Comparison of ENCODE assay signal across 22 cellular contexts in the genomic region with DNA sequence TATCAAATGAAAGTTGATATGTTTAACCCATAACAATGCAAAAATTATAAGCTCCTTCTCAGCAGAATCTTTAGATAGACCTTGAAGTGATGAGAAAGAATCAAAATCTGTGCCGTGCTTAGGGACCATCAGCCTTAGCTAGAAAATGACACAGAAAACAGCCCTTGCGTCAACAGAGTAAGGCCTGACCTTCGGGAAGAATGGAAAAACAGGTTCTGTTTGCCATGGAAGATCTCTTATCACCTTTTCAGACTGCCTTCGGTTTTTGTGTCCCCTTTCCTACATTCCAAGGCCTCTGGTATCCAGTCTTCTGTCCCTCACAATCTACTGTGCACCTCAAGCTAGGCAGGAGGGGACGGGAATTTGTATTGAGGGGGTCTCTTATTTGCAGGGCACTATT. TPM values are rescaled to one million over a fixed set of nuclear protein-coding genes. Genes with fewer than 3 reads are reported as not detected.
"Had no signal": no experiment of that assay in that cellular context is flagged by ENCODE, and none has a peak within 500 bp of the region (broad histone marks: within the 10 kb centered on the region; RNA-seq: fewer than 3 reads in every experiment).

No MANE protein-coding gene starts in this region.

- H3K27ac ChIP-seq: dorsolateral prefrontal cortex, esophagus squamous epithelium, neutrophil, sigmoid colon, skin epidermis, upper lobe of left lung, uterus had no signal

- H3K9me3 ChIP-seq: esophagus squamous epithelium, mucosa of descending colon, neutrophil, sigmoid colon, upper lobe of left lung, uterus had no signal

- DNase-seq: cortex of kidney; dorsolateral prefrontal cortex; effector memory CD4-positive, alpha-beta T cell; esophagus squamous epithelium; foreskin fibroblast; hippocampal formation; left colon; mammary epithelial cell; mucosa of descending colon; naive thymus-derived CD8-positive, alpha-beta T cell; posterior cingulate gyrus; sigmoid colon; stimulated activated CD4-positive, alpha-beta T cell treated with anti-CD3 and anti-CD28 coated beads, Interleukin-12 subunit alpha, Interleukin-12 subunit beta, amount 100 ng/mL, for 4 hours; stimulated activated naive CD4-positive, alpha-beta T cell treated with Interleukin-2 at 50 U/mL for 16 hours; upper lobe of left lung; uterus had no signal

- H3K4me3 ChIP-seq: dorsolateral prefrontal cortex, esophagus squamous epithelium, mucosa of descending colon, sigmoid colon, skin epidermis, upper lobe of left lung, uterus had no signal

- H3K27me3 ChIP-seq: dorsolateral prefrontal cortex, esophagus squamous epithelium, neutrophil, sigmoid colon, upper lobe of left lung, uterus had no signal

- H3K36me3 ChIP-seq: esophagus squamous epithelium, neutrophil, sigmoid colon, upper lobe of left lung, uterus had no signal

- H3K4me1 ChIP-seq: uterus had no signal

RNA-seq across cellular contexts. Expression of a gene that starts 37.6 kb away (rescaled TPM):
- total RNA-seq: epithelial cell of proximal tubule; kidney epithelial cell; mammary epithelial cell; naive thymus-derived CD8-positive, alpha-beta T cell; pulmonary artery endothelial cell had no signal
- polyA plus RNA-seq: mammary epithelial cell; naive thymus-derived CD8-positive, alpha-beta T cell; neural cell had no signal
